11 cellular contexts compared by ENCODE assay signal in the genomic region with DNA sequence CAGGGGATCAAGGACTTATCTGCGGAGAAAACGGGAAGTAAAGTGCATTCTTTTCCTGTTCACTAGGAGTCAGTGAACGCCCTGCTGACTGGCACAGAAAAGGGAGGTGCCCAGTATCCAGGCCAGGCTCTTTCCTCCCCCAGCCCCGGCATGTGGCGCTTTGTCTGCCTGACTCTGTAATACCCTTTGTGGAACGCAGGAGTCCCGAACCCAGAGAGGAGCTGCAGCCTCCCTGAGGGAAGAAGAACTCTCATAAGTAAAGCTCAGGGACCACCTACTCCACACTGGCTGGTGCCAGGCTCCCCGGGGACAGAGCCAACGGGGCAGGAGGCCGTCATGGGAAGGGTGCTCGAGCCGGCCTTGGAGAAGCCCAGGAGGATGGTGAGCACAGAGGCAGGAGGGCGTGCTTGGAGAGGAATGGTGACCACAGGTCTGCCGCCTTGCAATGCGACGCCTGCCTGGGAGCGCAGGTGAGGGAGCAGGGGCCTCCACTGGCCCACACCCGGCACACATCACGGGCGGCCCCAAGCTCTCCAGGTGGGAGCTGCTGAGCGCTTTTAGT. TPM values are rescaled to one million over a fixed set of nuclear protein-coding genes. Genes with fewer than 3 reads are reported as not detected.
DNase-seq lines count a peak whose midpoint lies in the region; ATAC-seq and TF ChIP-seq lines count a peak whose summit lies in the region.
"Had no signal": no experiment of that assay in that cellular context is flagged by ENCODE, and none has a peak within 500 bp of the region (broad histone marks: within the 10 kb centered on the region; RNA-seq: fewer than 3 reads in every experiment).

No MANE protein-coding gene starts in this region.

- peak in 1 of 4 donors; percentile 31 for TF ChIP-seq EP300 in upper lobe of left lung (IDR thresholded peaks at IDR 0.05)

- intact Hi-C loops in body of pancreas (cut with DNase I): no loop called here

- TF ChIP-seq POLR2A in body of pancreas (IDR thresholded peaks at IDR 0.05) (no peak), upper lobe of left lung (IDR thresholded peaks at IDR 0.05) (no peak)

- peak; percentile 60 to 76 for TF ChIP-seq RAD21 in liver (IDR thresholded peaks at IDR 0.05)

- H3K27ac ChIP-seq in body of pancreas (peak overlapping the region; percentile 19 to 79 (median 57)), liver (ENCODE audit: low read depth in 1 of 2, low read length in 2 of 2) (no peak overlapping the region), upper lobe of left lung (peak overlapping the region; percentile 30 to 67 (median 54))
- H3K27ac ChIP-seq: A549, thoracic aorta had no signal

- peak in 4 of 7 experiments; percentile 41 to 53 (median 44) for TF ChIP-seq CTCF in body of pancreas (IDR thresholded peaks at IDR 0.05)
- TF ChIP-seq CTCF in liver (IDR thresholded peaks at IDR 0.05; ENCODE audit: low read depth, low read length, missing input control): peak; percentile 26
- TF ChIP-seq CTCF in upper lobe of left lung (IDR thresholded peaks at IDR 0.05): peak in 4 of 6 experiments; percentile 29 to 61 (median 32)

- H3K4me3 ChIP-seq in body of pancreas (no peak overlapping the region), liver (ENCODE audit: low read depth in 1 of 3, low read length in 3 of 3) (no peak overlapping the region), upper lobe of left lung (no peak overlapping the region)
- H3K4me3 ChIP-seq: A549, thoracic aorta had no signal

- H3K9me3 ChIP-seq in body of pancreas (no peaks in the 10 kb centered on the region), liver (ENCODE audit: control insufficient read depth in 4 of 4, low read length in 3 of 4) (no peaks in the 10 kb centered on the region), upper lobe of left lung (peaks cover 0 to 10% (median 2%) of the 10 kb centered on the region in 4 donors)
- H3K9me3 ChIP-seq: thoracic aorta had no signal

- H3K4me1 ChIP-seq in body of pancreas (peaks cover 72% of the 10 kb centered on the region), liver (ENCODE audit: control insufficient read depth in 4 of 4, insufficient read depth in 4 of 4, low read length in 3 of 4) (peaks cover 16 to 46% (median 24%) of the 10 kb centered on the region in 4 donors), upper lobe of left lung (peaks cover 49 to 52% (median 50%) of the 10 kb centered on the region in 4 donors)

- peak; percentile 55 for DNase-seq in NCI-H2227 (lab: John Stamatoyannopoulos, UW; ENCODE audit: unreplicated experiment)
- no peak for DNase-seq in NCI-H2227 treated with DMSO at 0.1 percent for 48 hours (lab: John Stamatoyannopoulos, UW)
- peak; percentile 55 to 72 (median 68) for DNase-seq in body of pancreas
- DNase-seq in upper lobe of left lung: peak; percentile 70 to 78
- DNase-seq in activated gamma-delta T cell (lab: John Stamatoyannopoulos, UW): no peak
- DNase-seq: NCI-H345 had no signal

- WGBS in body of pancreas, 2 donors: 35 to 51% methylated on average over 12 to 21 of the region's 21 CpGs
- 71% methylated on average over 21 of the region's 21 CpGs for WGBS in liver
- 61 to 65% methylated on average over 19 to 21 of the region's 21 CpGs for WGBS in upper lobe of left lung, 2 donors

- H3K9ac ChIP-seq in liver (ENCODE audit: low read depth in 1 of 2, low read length in 2 of 2): no peak overlapping the region

- H3K36me3 ChIP-seq in body of pancreas (replicated peaks in 1 of 2; ENCODE audit: insufficient read depth in 1 of 2, low read depth in 2 of 2): no peaks in the 10 kb centered on the region
- H3K36me3 ChIP-seq in liver (ENCODE audit: control insufficient read depth in 4 of 4, insufficient read depth in 3 of 4, low read depth in 1 of 4, low read length in 3 of 4): no peaks in the 10 kb centered on the region
- H3K36me3 ChIP-seq in upper lobe of left lung: no peaks in the 10 kb centered on the region
- H3K36me3 ChIP-seq: thoracic aorta had no signal

- peak; percentile 56 for ATAC-seq in body of pancreas
- peak; percentile 54 to 78 for ATAC-seq in upper lobe of left lung (ENCODE audit: low FRiP score in 2 of 2)
- ATAC-seq in GM21367 (IDR thresholded peaks at IDR 0.05; ENCODE audit: unreplicated experiment): no peak
- ATAC-seq in HG02840 (IDR thresholded peaks at IDR 0.05; ENCODE audit: low FRiP score, unreplicated experiment): no peak
- ATAC-seq: A549 had no signal

- H3K27me3 ChIP-seq in body of pancreas: no peaks in the 10 kb centered on the region
- H3K27me3 ChIP-seq in liver (ENCODE audit: control insufficient read depth in 4 of 4, insufficient read depth in 4 of 4, low read length in 3 of 4): no peaks in the 10 kb centered on the region
- no peaks in the 10 kb centered on the region for H3K27me3 ChIP-seq in upper lobe of left lung

TF ChIP-seq in liver, 16 proteins besides CTCF, POLR2A, EP300 and RAD21:
- TF ChIP-seq RXRA (IDR thresholded peaks at IDR 0.05) (peak; percentile 10 to 26), HNF4A (conservative IDR thresholded peaks at IDR 0.05) (peak in 1 of 2 donors; percentile 28), SP1 (IDR thresholded peaks at IDR 0.05) (peak; percentile 23), TAF1 (conservative IDR thresholded peaks at IDR 0.05) (no peak)

RNA-seq across cellular contexts. Expression of a gene that starts 31.5 kb away (rescaled TPM):
- 10 to 100 TPM; 31.6 to 32.3 TPM for total RNA-seq in body of pancreas
- 10 to 100 TPM; 12.6 to 26.4 TPM for total RNA-seq in liver
- 10 to 100 TPM in 1 of 2 donors, 1 to 10 TPM in 1; 4.9 to 21.4 TPM for polyA plus RNA-seq in liver
- 10 to 100 TPM; 12.0 to 38.8 (median 22.0) TPM for total RNA-seq in upper lobe of left lung

Comparison
In these comparisons a context has a peak if more than half of its experiments do, and no peak if none do; other contexts are left out.
1. DNase-seq: peak in NCI-H2227 (single experiment), body of pancreas (4 of 4) and upper lobe of left lung (2 of 2); none in NCI-H2227 treated with DMSO at 0.1 percent for 48 hours (single experiment) and activated gamma-delta T cell (single experiment).
2. ATAC-seq: peak in body of pancreas (single experiment) and upper lobe of left lung (2 of 2); none in GM21367 (single experiment) and HG02840 (single experiment).
3. H3K27ac ChIP-seq: peak in body of pancreas (4 of 4) and upper lobe of left lung (4 of 4); none in liver (0 of 2).
4. Peak in every context shown above with its lines, with median percentiles within 50 percentile points of each other: CTCF ChIP-seq.